9 cellular contexts compared by ENCODE assay signal in genomic region chr4:47519239-47519883, GRCh38. TPM values are rescaled to one million over a fixed set of nuclear protein-coding genes. Genes with fewer than 3 reads are reported as not detected.
DNase-seq lines count a peak whose midpoint lies in the region; ATAC-seq and TF ChIP-seq lines count a peak whose summit lies in the region.
"Had no signal": no experiment of that assay in that cellular context is flagged by ENCODE, and none has a peak within 500 bp of the region (broad histone marks: within the 10 kb centered on the region; RNA-seq: fewer than 3 reads in every experiment).

No MANE protein-coding gene starts in this region.

- H3K4me3 ChIP-seq in mammary epithelial cell (replicated peaks in 1 of 3; ENCODE audit: insufficient read depth in 1 of 3, low read depth in 2 of 3, low read length in 3 of 3) (no peak overlapping the region), OCI-LY3 (ENCODE audit: low read length) (peak overlapping the region; percentile 35; the same call in 1 of the 2 replicates)
- H3K4me3 ChIP-seq: SK-N-MC had no signal

- H3K4me2 ChIP-seq in mammary epithelial cell (ENCODE audit: insufficient read depth, low read depth, low read length), result no peak overlapping the region
- peak overlapping the region; percentile 64 for H3K4me2 ChIP-seq in OCI-LY3 (ENCODE audit: low read length)

- intact Hi-C loops in mammary epithelial cell (cut with micrococcal nuclease), result no loop called here
- intact Hi-C loops in MCF 10A (cut with micrococcal nuclease), result no loop called here

- H3K9me3 ChIP-seq in mammary epithelial cell (replicated peaks; ENCODE audit: insufficient read depth, low read length) (no peaks in the 10 kb centered on the region), OCI-LY3 (ENCODE audit: insufficient read depth, low read length) (no peaks in the 10 kb centered on the region)

- WGBS in mammary epithelial cell (ENCODE audit: low coverage, missing lambda C conversion rate), result 67% methylated on average over 3 of the region's 3 CpGs

- no peaks in the 10 kb centered on the region for H3K9me3 Mint-ChIP-seq in MCF 10A (ENCODE audit: unreplicated experiment)

- H3K27me3 ChIP-seq in mammary epithelial cell (ENCODE audit: insufficient read depth, low read length), result no peaks in the 10 kb centered on the region
- peaks cover 18% of the 10 kb centered on the region for H3K27me3 ChIP-seq in OCI-LY3 (ENCODE audit: low read depth, low read length)

- peaks cover 8% of the 10 kb centered on the region for H3K4me1 ChIP-seq in mammary epithelial cell (ENCODE audit: insufficient read depth, low read length)
- H3K4me1 ChIP-seq in OCI-LY3 (ENCODE audit: low read length), result peaks cover 21% of the 10 kb centered on the region

- H2AFZ ChIP-seq in mammary epithelial cell (ENCODE audit: low read depth, low read length) (no peak overlapping the region), OCI-LY3 (ENCODE audit: low read depth, low read length) (no peak overlapping the region)

- no peak overlapping the region for H3K27ac Mint-ChIP-seq in MCF 10A (ENCODE audit: low read depth, unreplicated experiment)

- DNase-seq in mammary epithelial cell (peak; percentile 73), MCF 10A (ENCODE audit: unreplicated experiment) (no peak), NCI-H526 (lab: John Stamatoyannopoulos, UW) (no peak), HK-2 (ENCODE audit: unreplicated experiment) (no peak)
- no peak for DNase-seq in activated CD4-positive, alpha-beta T cell treated with anti-CD3 and anti-CD28 coated beads for 48 hours
- no peak for DNase-seq in stimulated activated CD8-positive, alpha-beta memory T cell treated with anti-CD3 and anti-CD28 coated beads, Interleukin-4, amount 100 ng/mL, for 48 hours

- H3K9ac ChIP-seq in mammary epithelial cell (ENCODE audit: insufficient read depth, low read length) (no peak overlapping the region), OCI-LY3 (ENCODE audit: low read length) (no peak overlapping the region; the same call in 1 of the 2 replicates)

- peak; percentile 98 for ATAC-seq in HG03045 (IDR thresholded peaks at IDR 0.05; ENCODE audit: unreplicated experiment)

- H3K27ac ChIP-seq in mammary epithelial cell (ENCODE audit: insufficient read depth, low read depth, low read length), result no peak overlapping the region
- H3K27ac ChIP-seq in OCI-LY3 (ENCODE audit: low read length), result peak overlapping the region; percentile 71
- H3K27ac ChIP-seq: SK-N-MC had no signal

- H3K4me1 Mint-ChIP-seq in MCF 10A (ENCODE audit: insufficient read depth, unreplicated experiment), result no peaks in the 10 kb centered on the region

- no peaks in the 10 kb centered on the region for H3K27me3 Mint-ChIP-seq in MCF 10A (ENCODE audit: insufficient read depth, unreplicated experiment)

- in situ Hi-C loops in mammary epithelial cell (cut with MboI; ENCODE audit: low sequenced_read_pairs in 2 of 2), result no loop called here

- H3K79me2 ChIP-seq in mammary epithelial cell (ENCODE audit: insufficient read depth, low read length), result no peaks in the 10 kb centered on the region
- no peaks in the 10 kb centered on the region for H3K79me2 ChIP-seq in OCI-LY3 (ENCODE audit: low read length)

- POLR2A ChIA-PET in MCF 10A (lab: Yijun Ruan, JAX), result interaction anchor here (1.2 kb wide), 1 partner anchor 34 kb away, joined by 5 read pairs; the partner anchor contains the start of gene ATP10D

- no peaks in the 10 kb centered on the region for H4K20me1 ChIP-seq in mammary epithelial cell (ENCODE audit: insufficient read depth, low read length)
- H4K20me1 ChIP-seq in OCI-LY3 (ENCODE audit: insufficient read depth, low read length), result no peaks in the 10 kb centered on the region

- TF ChIP-seq CTCF in mammary epithelial cell (conservative IDR thresholded peaks at IDR 0.05 in 1 of 2, IDR thresholded peaks at IDR 0.05 in 1 of 2; ENCODE audit: extremely low read depth in 1 of 2, insufficient read depth in 1 of 2, low read depth in 1 of 2, low read length in 2 of 2), result no peak
- TF ChIP-seq CTCF in MCF 10A (IDR thresholded peaks at IDR 0.05; ENCODE audit: unreplicated experiment), result no peak
- TF ChIP-seq CTCF in OCI-LY3 (IDR thresholded peaks at IDR 0.05; ENCODE audit: low read depth, low read length), result no peak

- dilution Hi-C loops in mammary epithelial cell (cut with HindIII; ENCODE audit: low sequenced_read_pairs), result loop anchor here (5.0 kb wide), 1 partner anchor 48 kb away; no protein-coding TSS in a partner anchor

- no peak overlapping the region for H3K4me3 Mint-ChIP-seq in MCF 10A (ENCODE audit: unreplicated experiment)

- no TSS peak for BruUV-seq in mammary epithelial cell (replicated peaks; lab: Mats Ljungman, UMichigan)
- BruUV-seq in MCF 10A (replicated peaks; lab: Mats Ljungman, UMichigan), result no TSS peak

- no peaks in the 10 kb centered on the region for H3K36me3 Mint-ChIP-seq in MCF 10A (ENCODE audit: insufficient read depth, unreplicated experiment)

- CTCF ChIA-PET in mammary epithelial cell (lab: Charles Lee; ENCODE audit: low non-redundant PET) (no interaction called here), MCF 10A (lab: Yijun Ruan, JAX) (no interaction called here)

- H3K36me3 ChIP-seq in mammary epithelial cell (ENCODE audit: insufficient read depth, low read length) (peaks cover 11% of the 10 kb centered on the region), OCI-LY3 (replicated peaks; ENCODE audit: low read depth, low read length) (no peaks in the 10 kb centered on the region)

RNA-seq across cellular contexts. Expression of gene ATP10D, which starts 34.3 kb away (rescaled TPM):
- total RNA-seq in mammary epithelial cell, result 10 to 100 TPM; 71.6 to 88.4 TPM
- polyA plus RNA-seq in mammary epithelial cell, result 30.2 TPM
- 151 TPM for polyA minus RNA-seq in mammary epithelial cell
- total RNA-seq in MCF 10A (2022), result 16.2 and 16.9 TPM in 2 replicates

RNA-seq across cellular contexts. Expression of gene COMMD8, which starts 55.9 kb away (rescaled TPM):
- total RNA-seq in mammary epithelial cell (10 to 100 TPM; 27.2 to 29.5 TPM), MCF 10A (2022) (21.1 and 21.3 TPM in 2 replicates)
- 12.7 TPM for polyA plus RNA-seq in mammary epithelial cell
- polyA minus RNA-seq in mammary epithelial cell, result 4.2 TPM
